In genomic region chr9:92671323-92671722, GRCh38 we compare ENCODE assay signal across 7 cellular contexts. TPM values are rescaled to one million over a fixed set of nuclear protein-coding genes. Genes with fewer than 3 reads are reported as not detected.
A peak's percentile ranks its signal among the peaks of the same experiment; 100 is the strongest.
DNase-seq lines count a peak whose midpoint lies in the region; ATAC-seq and TF ChIP-seq lines count a peak whose summit lies in the region.

No MANE protein-coding gene starts in this region.

- peaks cover 38% of the 10 kb centered on the region for H3K79me2 ChIP-seq in GM23338 (replicated peaks; ENCODE audit: insufficient read depth)
- peaks cover 29% of the 10 kb centered on the region; the same call in 1 of the 2 replicates for H3K79me2 ChIP-seq in OCI-LY7 (ENCODE audit: insufficient read depth, low read depth, low read length)

- H3K9me2 ChIP-seq in GM23338 (ENCODE audit: insufficient read depth) = no peaks in the 10 kb centered on the region
- no peaks in the 10 kb centered on the region for H3K9me2 ChIP-seq in OCI-LY7 (ENCODE audit: insufficient read depth, low read length)

- H2AFZ ChIP-seq in GM23338 (no peak overlapping the region), OCI-LY7 (ENCODE audit: low read length) (no peak overlapping the region)

- CTCF ChIA-PET in OCI-LY7 (lab: Charles Lee; ENCODE audit: unreplicated experiment) = no interaction called here

- H3K4me1 Mint-ChIP-seq in GM23338 = peaks cover 10% of the 10 kb centered on the region
- peaks cover 43% of the 10 kb centered on the region for H3K4me1 Mint-ChIP-seq in dendritic cell treated with granulocyte-macrophage colony-stimulating factor and Interleukin-4, amounts not matched to agents 40 ng/mL and 50 ng/mL, for 4 days (ENCODE audit: low read depth)

- H3F3A ChIP-seq in GM23338 (replicated peaks; ENCODE audit: low read depth) = peaks cover 5% of the 10 kb centered on the region; the same call in 1 of the 2 replicates

- peak overlapping the region; percentile 96; the same call in 2 of the 3 replicates for H3K4me3 Mint-ChIP-seq in GM23338
- H3K4me3 Mint-ChIP-seq in dendritic cell treated with granulocyte-macrophage colony-stimulating factor and Interleukin-4, amounts not matched to agents 40 ng/mL and 50 ng/mL, for 4 days = peak overlapping the region; percentile 48

- H3K27ac ChIP-seq in GM23338 (ENCODE audit: low read depth) = no peak overlapping the region
- H3K27ac ChIP-seq in OCI-LY7 (ENCODE audit: low read depth, low read length, poor library complexity, severe bottlenecking) = no peak overlapping the region
- no peak overlapping the region for H3K27ac ChIP-seq in mucosa of rectum (ENCODE audit: low read depth in 2 of 2, low read length in 2 of 2)

- BruUV-seq in OCI-LY7 (replicated peaks; lab: Mats Ljungman, UMichigan) = no TSS peak

- peak overlapping the region; percentile 98 for H3K4me2 ChIP-seq in GM23338
- peak overlapping the region; percentile 56 for H3K4me2 ChIP-seq in OCI-LY7 (ENCODE audit: low read length)

- ATAC-seq in GM23338 = no peak
- no peak for ATAC-seq in GM18867 (IDR thresholded peaks at IDR 0.05; ENCODE audit: unreplicated experiment)
- ATAC-seq in activated CD4-positive, CD25-positive, alpha-beta regulatory T cell treated with anti-CD3 and anti-CD28 coated beads, Interleukin-2, amount 50 U/mL, for 24 hours = no peak

- H3K4me3 ChIP-seq in GM23338 (peak overlapping the region; percentile 99), OCI-LY7 (ENCODE audit: low read depth, low read length, poor library complexity, severe bottlenecking) (peak overlapping the region; percentile 77), mucosa of rectum (ENCODE audit: low read length in 2 of 2) (peak overlapping the region; percentile 96 to 100)

- H3K4me1 ChIP-seq in GM23338 (ENCODE audit: insufficient read depth) = peaks cover 11% of the 10 kb centered on the region; the same call in 1 of the 2 replicates
- peaks cover 16% of the 10 kb centered on the region for H3K4me1 ChIP-seq in OCI-LY7 (ENCODE audit: insufficient read depth, low read length, poor library complexity, severe bottlenecking)
- H3K4me1 ChIP-seq in mucosa of rectum (ENCODE audit: control insufficient read depth in 2 of 2, insufficient read depth in 2 of 2, low read length in 2 of 2) = peaks cover 4 to 11% of the 10 kb centered on the region in 2 donors

- H4K20me1 ChIP-seq in GM23338 (replicated peaks; ENCODE audit: insufficient read depth) = peaks cover 6% of the 10 kb centered on the region; the same call in 1 of the 2 replicates
- H4K20me1 ChIP-seq in OCI-LY7 (ENCODE audit: insufficient read depth, low read length) = peaks cover 6% of the 10 kb centered on the region; the same call in 1 of the 2 replicates

- H3K9ac ChIP-seq in mucosa of rectum (ENCODE audit: low read depth in 1 of 2, low read length in 2 of 2) = no peak overlapping the region

- H3K36me3 Mint-ChIP-seq in GM23338 (ENCODE audit: low read depth) = peaks cover 7% of the 10 kb centered on the region; the same call in 1 of the 3 replicates
- H3K36me3 Mint-ChIP-seq in dendritic cell treated with granulocyte-macrophage colony-stimulating factor and Interleukin-4, amounts not matched to agents 40 ng/mL and 50 ng/mL, for 4 days (ENCODE audit: low read depth) = peaks cover 28% of the 10 kb centered on the region

- TF ChIP-seq CTCF in GM23338 (conservative IDR thresholded peaks at IDR 0.05; ENCODE audit: low read depth in 2 of 2) (no peak), OCI-LY7 (conservative IDR thresholded peaks at IDR 0.05; ENCODE audit: low read length) (no peak)

- H3K27me3 ChIP-seq in GM23338 (ENCODE audit: insufficient read depth) (no peaks in the 10 kb centered on the region), mucosa of rectum (ENCODE audit: control insufficient read depth in 2 of 2, insufficient read depth in 2 of 2, low read length in 2 of 2) (no peaks in the 10 kb centered on the region)

- no peaks in the 10 kb centered on the region for H3K9me3 Mint-ChIP-seq in GM23338
- H3K9me3 Mint-ChIP-seq in dendritic cell treated with granulocyte-macrophage colony-stimulating factor and Interleukin-4, amounts not matched to agents 40 ng/mL and 50 ng/mL, for 4 days = no peaks in the 10 kb centered on the region

- peaks cover 8% of the 10 kb centered on the region for H3K27me3 Mint-ChIP-seq in GM23338 (ENCODE audit: insufficient read depth, low read depth, poor library complexity)
- no peaks in the 10 kb centered on the region for H3K27me3 Mint-ChIP-seq in dendritic cell treated with granulocyte-macrophage colony-stimulating factor and Interleukin-4, amounts not matched to agents 40 ng/mL and 50 ng/mL, for 4 days

- no peak overlapping the region for H3K27ac Mint-ChIP-seq in GM23338
- H3K27ac Mint-ChIP-seq in dendritic cell treated with granulocyte-macrophage colony-stimulating factor and Interleukin-4, amounts not matched to agents 40 ng/mL and 50 ng/mL, for 4 days = peak overlapping the region; percentile 89

- POLR2A ChIA-PET in OCI-LY7 (lab: Charles Lee) = interaction anchor here (0.9 to 1.9 kb wide), 4 partner anchors 17 to 121 kb away, joined by 3 to 5 read pairs (median 4); no protein-coding TSS in a partner anchor

- peak; percentile 40 for DNase-seq in GM23338 (ENCODE audit: low spot score)
- no peak for DNase-seq in OCI-LY7 (ENCODE audit: low spot score)
- DNase-seq in DMS153 (lab: John Stamatoyannopoulos, UW) = no peak

- intact Hi-C loops in OCI-LY7 (cut with micrococcal nuclease; ENCODE audit: unreplicated experiment) = loop anchor here (2.0 kb wide), 1 partner anchor 45 kb away; no protein-coding TSS in a partner anchor
- intact Hi-C loops in dendritic cell treated with granulocyte-macrophage colony-stimulating factor and Interleukin-4, amounts not matched to agents 40 ng/mL and 50 ng/mL, for 4 days (cut with micrococcal nuclease) = no loop called here

- H3K36me3 ChIP-seq in GM23338 (ENCODE audit: insufficient read depth) = no peaks in the 10 kb centered on the region
- H3K36me3 ChIP-seq in OCI-LY7 (ENCODE audit: insufficient read depth, low read length) = peaks cover 11% of the 10 kb centered on the region; the same call in 1 of the 2 replicates
- H3K36me3 ChIP-seq in mucosa of rectum (ENCODE audit: control insufficient read depth in 2 of 2, insufficient read depth in 2 of 2, low read length in 2 of 2) = peaks cover 2 to 4% of the 10 kb centered on the region in 2 donors

- no peaks in the 10 kb centered on the region for H3K9me3 ChIP-seq in OCI-LY7 (ENCODE audit: low read length)
- H3K9me3 ChIP-seq in mucosa of rectum (ENCODE audit: control insufficient read depth in 2 of 2, low read length in 2 of 2) = no peaks in the 10 kb centered on the region

TF ChIP-seq in GM23338, 12 proteins besides CTCF, POLR2A, EP300 and RAD21:
- TF ChIP-seq ZNF114 (CRISPR knock-in tag; IDR thresholded peaks at IDR 0.05) (no peak), POLR2AphosphoS5 (IDR thresholded peaks at IDR 0.05; ENCODE audit: low read depth) (no peak), REST (IDR thresholded peaks at IDR 0.05; ENCODE audit: unreplicated experiment) (no peak), EZH2 (IDR thresholded peaks at IDR 0.05; ENCODE audit: low read depth, unreplicated experiment) (no peak)

RNA-seq across cellular contexts. Expression of gene IPPK, which starts 1.4 kb away (rescaled TPM):
- 11.8 and 17.5 TPM in 2 replicates for total RNA-seq in GM23338 (2014; rRNA removed; shearing (Covaris generic))
- polyA plus RNA-seq in GM23338 (2016; fragmentation: Nextera tagmentation; extraction: Ambion mirVana) = 6.0 and 6.5 TPM in 2 replicates
- 12.6 and 12.7 TPM in 2 replicates for total RNA-seq in OCI-LY7 (2014; rRNA removed; shearing (Covaris generic))
- total RNA-seq in OCI-LY7 (2022) = 10.3 and 12.0 TPM in 2 replicates
